ENCODE assay signal across 9 cellular contexts in genomic region chr22:26429458-26430238, GRCh38. TPM values are rescaled to one million over a fixed set of nuclear protein-coding genes. Genes with fewer than 3 reads are reported as not detected.
DNase-seq lines count a peak whose midpoint lies in the region; ATAC-seq and TF ChIP-seq lines count a peak whose summit lies in the region.
"Had no signal": no experiment of that assay in that cellular context is flagged by ENCODE, and none has a peak within 500 bp of the region (broad histone marks: within the 10 kb centered on the region; RNA-seq: fewer than 3 reads in every experiment).

No MANE protein-coding gene starts in this region.

- H3K27me3 ChIP-seq in right atrium auricular region (no peaks in the 10 kb centered on the region), spleen (replicated peaks in 1 of 7) (no peaks in the 10 kb centered on the region)

- ATAC-seq in HG02981 (IDR thresholded peaks at IDR 0.05; ENCODE audit: unreplicated experiment), result peak; percentile 4
- ATAC-seq in activated CD8-positive, alpha-beta T cell treated with anti-CD3 and anti-CD28 coated beads for 36 hours, result peak; percentile 2

- H3K4me1 ChIP-seq in right atrium auricular region, result peaks cover 0 to 13% of the 10 kb centered on the region in 2 donors
- H3K4me1 ChIP-seq in spleen, result peaks cover 19 to 59% (median 43%) of the 10 kb centered on the region in 6 donors

- peaks cover 29% of the 10 kb centered on the region for H3K36me3 Mint-ChIP-seq in activated CD8-positive, alpha-beta T cell treated with anti-CD3 and anti-CD28 coated beads for 36 hours (ENCODE audit: low read depth)

- intact Hi-C loops in activated CD8-positive, alpha-beta T cell treated with anti-CD3 and anti-CD28 coated beads for 36 hours (cut with micrococcal nuclease), result no loop called here
- intact Hi-C loops in spleen (cut with DNase I; ENCODE audit: low total_unique reads), result no loop called here

- H3K9me3 ChIP-seq in right atrium auricular region (no peaks in the 10 kb centered on the region), spleen (no peaks in the 10 kb centered on the region)

- peak overlapping the region; percentile 82 for H3K27ac Mint-ChIP-seq in activated CD8-positive, alpha-beta T cell treated with anti-CD3 and anti-CD28 coated beads for 36 hours

- TF ChIP-seq CTCF in activated CD8-positive, alpha-beta T cell treated with anti-CD3 and anti-CD28 coated beads for 36 hours (IDR thresholded peaks at IDR 0.05), result no peak
- TF ChIP-seq CTCF in right atrium auricular region (IDR thresholded peaks at IDR 0.05) (no peak), spleen (IDR thresholded peaks at IDR 0.05 in 8 of 11, conservative IDR thresholded peaks at IDR 0.05 in 3 of 11) (no peak)

- H3K4me3 Mint-ChIP-seq in activated CD8-positive, alpha-beta T cell treated with anti-CD3 and anti-CD28 coated beads for 36 hours, result peak overlapping the region; percentile 74

- peak; percentile 29 for DNase-seq in DMS 273 (lab: John Stamatoyannopoulos, UW; ENCODE audit: unreplicated experiment)
- no peak for DNase-seq in DMS 273 treated with DMSO at 0.1 percent for 48 hours (lab: John Stamatoyannopoulos, UW)
- peak; percentile 28 for DNase-seq in activated CD8-positive, alpha-beta T cell treated with anti-CD3 and anti-CD28 coated beads for 36 hours
- DNase-seq in right atrium auricular region (ENCODE audit: low spot score), result no peak
- DNase-seq in spleen, result no peak
- DNase-seq in AML-193 (lab: John Stamatoyannopoulos, UW), result no peak
- no peak for DNase-seq in NCI-H1092 (lab: John Stamatoyannopoulos, UW)

- POLR2A ChIA-PET in activated CD8-positive, alpha-beta T cell treated with anti-CD3 and anti-CD28 coated beads for 36 hours (lab: Charles Lee), result interaction anchor here (1.0 to 2.2 kb wide), 5 partner anchors 24 to 214 kb away, joined by 4 to 5 read pairs (median 5); partner anchors contain the start of genes HPS4 and SRRD

- H3K27me3 Mint-ChIP-seq in activated CD8-positive, alpha-beta T cell treated with anti-CD3 and anti-CD28 coated beads for 36 hours, result peaks cover 5% of the 10 kb centered on the region

- peaks cover 54% of the 10 kb centered on the region for H3K4me1 Mint-ChIP-seq in activated CD8-positive, alpha-beta T cell treated with anti-CD3 and anti-CD28 coated beads for 36 hours (ENCODE audit: low read depth)

- CTCF ChIA-PET in activated CD8-positive, alpha-beta T cell treated with anti-CD3 and anti-CD28 coated beads for 36 hours (lab: Charles Lee), result interaction anchor here (1.1 to 3.3 kb wide), 9 partner anchors 9 to 243 kb away, joined by 3 to 18 read pairs (median 5); partner anchors contain the start of genes HPS4 and SRRD

- no peak for TF ChIP-seq POLR2A in spleen (IDR thresholded peaks at IDR 0.05)

- H3K27ac ChIP-seq in right atrium auricular region, result no peak overlapping the region
- H3K27ac ChIP-seq in spleen, result peak overlapping the region; percentile 19 to 95 (median 90)
- H3K27ac ChIP-seq: 22Rv1 had no signal

- H3K4me3 ChIP-seq in right atrium auricular region, result peak overlapping the region; percentile 26 to 58
- H3K4me3 ChIP-seq in spleen, result peak overlapping the region; percentile 23 to 92 (median 53)

- no peaks in the 10 kb centered on the region for H3K9me3 Mint-ChIP-seq in activated CD8-positive, alpha-beta T cell treated with anti-CD3 and anti-CD28 coated beads for 36 hours

- H3K36me3 ChIP-seq in right atrium auricular region (no peaks in the 10 kb centered on the region), spleen (peaks cover 0 to 14% (median 7%) of the 10 kb centered on the region in 6 donors)

- 6 to 13% (median 10%) methylated on average over 27 to 50 of the region's 50 CpGs for WGBS in spleen, 5 donors

RNA-seq across cellular contexts. Expression of gene ASPHD2, which starts 0.6 kb away (rescaled TPM):
- 10 to 100 TPM; 12.0 to 14.0 TPM for total RNA-seq in activated CD8-positive, alpha-beta T cell treated with anti-CD3 and anti-CD28 coated beads for 36 hours
- total RNA-seq in right atrium auricular region, result under 1 TPM; 0.11 to 0.71 TPM
- 1 to 10 TPM; 4.5 to 8.0 (median 5.9) TPM for total RNA-seq in spleen
- 1 to 10 TPM; 2.1 to 4.1 (median 2.3) TPM for polyA plus RNA-seq in spleen

RNA-seq across cellular contexts. Expression of gene HPS4, which starts 53.9 kb away (rescaled TPM):
- 10 to 100 TPM; 51.8 to 53.5 TPM for total RNA-seq in activated CD8-positive, alpha-beta T cell treated with anti-CD3 and anti-CD28 coated beads for 36 hours
- 10 to 100 TPM in 1 of 2 donors, 1 to 10 TPM in 1; 6.8 to 10.8 TPM for total RNA-seq in right atrium auricular region
- 10 to 100 TPM; 34.0 to 56.6 (median 41.8) TPM for total RNA-seq in spleen
- polyA plus RNA-seq in spleen, result 10 to 100 TPM; 15.2 to 23.9 (median 18.8) TPM

RNA-seq across cellular contexts. Expression of gene SRRD, which starts 54.0 kb away (rescaled TPM):
- total RNA-seq in activated CD8-positive, alpha-beta T cell treated with anti-CD3 and anti-CD28 coated beads for 36 hours, result 10 to 100 TPM; 24.8 to 26.3 TPM
- total RNA-seq in right atrium auricular region (10 to 100 TPM; 20.4 to 25.0 TPM), spleen (10 to 100 TPM; 16.4 to 21.1 (median 19.2) TPM)
- 10 to 100 TPM in 2 of 3 donors, 1 to 10 TPM in 1; 9.9 to 13.9 (median 12.6) TPM for polyA plus RNA-seq in spleen

Comparison
In these comparisons a context has a peak if more than half of its experiments do, and no peak if none do; other contexts are left out.
1. DNase-seq: peak in DMS 273 (single experiment) and activated CD8-positive, alpha-beta T cell treated with anti-CD3 and anti-CD28 coated beads for 36 hours (single experiment); none in DMS 273 treated with DMSO at 0.1 percent for 48 hours (single experiment), right atrium auricular region (single experiment), spleen (single experiment), AML-193 (0 of 2) and NCI-H1092 (single experiment).
2. H3K27ac ChIP-seq: peak in spleen (8 of 8); none in right atrium auricular region (0 of 2).